ENCODE assay signal across 1 cellular context in genomic region chr1:214282696-214283225, GRCh38.
TF ChIP-seq lines count a peak whose summit lies in the region.

No MANE protein-coding gene starts in this region.

TF ChIP-seq in HCT116, 20 proteins besides CTCF, POLR2A, EP300 and RAD21 (continued from another document):
- TF ChIP-seq ATF3 (IDR thresholded peaks at IDR 0.05): no peak
- no peak for TF ChIP-seq YY1 (IDR thresholded peaks at IDR 0.05; ENCODE audit: extremely low read depth, insufficient replicate concordance, low read depth, low read length)
- TF ChIP-seq MAX (IDR thresholded peaks at IDR 0.05): no peak
- no peak for TF ChIP-seq CBX3 (IDR thresholded peaks at IDR 0.05; ENCODE audit: low read depth)
- TF ChIP-seq EGR1 (IDR thresholded peaks at IDR 0.05; ENCODE audit: low read depth): no peak
- TF ChIP-seq CEBPB (IDR thresholded peaks at IDR 0.05; ENCODE audit: low read depth): no peak
- TF ChIP-seq ZNF274 (IDR thresholded peaks at IDR 0.05; ENCODE audit: low read depth, low read length): no peak
- TF ChIP-seq TCF7L2 (IDR thresholded peaks at IDR 0.05; ENCODE audit: borderline replicate concordance, extremely low read depth, insufficient read depth, insufficient read length): no peak
- TF ChIP-seq SIN3A (IDR thresholded peaks at IDR 0.05; ENCODE audit: low read depth): no peak
